Comparison of ENCODE assay signal across 26 cellular contexts in the genomic region with DNA sequence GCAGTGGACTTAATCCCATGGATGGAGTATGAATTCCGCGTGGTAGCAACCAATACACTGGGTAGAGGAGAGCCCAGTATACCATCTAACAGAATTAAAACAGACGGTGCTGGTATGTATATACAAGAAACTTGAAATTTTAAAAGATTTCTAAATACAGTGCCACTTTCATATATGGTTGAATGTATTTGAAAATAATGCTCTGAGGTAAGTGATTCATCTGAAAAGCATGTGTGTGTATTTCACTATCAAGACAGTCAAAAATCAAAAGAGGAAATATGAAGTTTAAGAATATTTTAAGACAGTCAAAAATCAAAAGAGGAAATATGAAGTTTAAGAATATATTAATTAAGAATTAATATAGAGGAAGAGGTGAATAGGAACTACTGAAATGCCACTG.
"Had no signal": no experiment of that assay in that cellular context is flagged by ENCODE, and none has a peak within 500 bp of the region (broad histone marks: within the 10 kb centered on the region; RNA-seq: fewer than 3 reads in every experiment).

No MANE protein-coding gene starts in this region.

- H3K27me3 ChIP-seq: hepatocyte, left lung, pancreas, stomach, testis, thyroid gland, transverse colon, upper lobe of left lung, vagina had no signal

- H3K9me3 ChIP-seq: left lung, pancreas, prostate gland, stomach, testis, thyroid gland, transverse colon, upper lobe of left lung, vagina had no signal

- ATAC-seq: left colon; left lung; naive thymus-derived CD8-positive, alpha-beta T cell; pancreas; right cardiac atrium; sciatic nerve; stimulated activated naive B cell treated with anti-CD40 and anti-IgM and Interleukin-4, amounts not matched to agents 10 μg/mL and 1 μg/mL and 100 μg/mL, for 72 hours; stimulated activated naive CD8-positive, alpha-beta T cell treated with anti-CD3 and anti-CD28 coated beads, Interleukin-15, Interleukin-2, amounts not matched to agents 100 U/mL and 50 U/mL, for 24 hours had no signal

- FAIRE-seq: kidney, pancreas had no signal

- H3K27ac ChIP-seq: hepatocyte, left lung, pancreas, prostate gland, skin epidermis, stomach, testis, thyroid gland, transverse colon, upper lobe of left lung, vagina had no signal

- H3K4me3 ChIP-seq: hepatocyte, left lung, lung, pancreas, prostate gland, skin epidermis, stomach, testis, thyroid gland, transverse colon, upper lobe of left lung, vagina had no signal

- H3K4me2 ChIP-seq: hepatocyte had no signal

- H3K36me3 ChIP-seq: left lung, pancreas, prostate gland, stomach, thyroid gland, transverse colon, upper lobe of left lung, vagina had no signal

- H3K4me1 ChIP-seq: left lung, pancreas, prostate gland, testis, thyroid gland, upper lobe of left lung, vagina had no signal

- H3K79me2 ChIP-seq: hepatocyte had no signal

- DNase-seq: kidney; left colon; left lung; naive thymus-derived CD8-positive, alpha-beta T cell; nucleus accumbens; pancreas; posterior cingulate gyrus; retina; right cardiac atrium; stimulated activated CD4-positive, alpha-beta T cell treated with anti-CD3 and anti-CD28 coated beads, Interleukin-12 subunit alpha, Interleukin-12 subunit beta, amount 100 ng/mL, for 4 hours; stimulated activated CD4-positive, alpha-beta T cell treated with anti-CD3 and anti-CD28 coated beads, Interleukin-15, amount 100 ng/mL, for 24 hours; stimulated activated CD4-positive, alpha-beta T cell treated with anti-CD3 and anti-CD28 coated beads, Interleukin-2, amount 100 ng/mL, for 24 hours; stimulated activated CD4-positive, alpha-beta T cell treated with anti-CD3 and anti-CD28 coated beads, Interleukin-4, amount 100 ng/mL, for 1 hour; stimulated activated naive B cell treated with anti-CD40 and anti-IgM and Interleukin-4, amounts not matched to agents 10 μg/mL and 1 μg/mL and 100 μg/mL, for 72 hours; stimulated activated naive CD8-positive, alpha-beta T cell treated with anti-CD3 and anti-CD28 coated beads, Interleukin-15, Interleukin-2, amounts not matched to agents 100 U/mL and 50 U/mL, for 24 hours; stomach; testis; thyroid gland; transverse colon; upper lobe of left lung had no signal

- H2AFZ ChIP-seq: hepatocyte had no signal
